1 cellular context compared by ENCODE assay signal in the genomic region with DNA sequence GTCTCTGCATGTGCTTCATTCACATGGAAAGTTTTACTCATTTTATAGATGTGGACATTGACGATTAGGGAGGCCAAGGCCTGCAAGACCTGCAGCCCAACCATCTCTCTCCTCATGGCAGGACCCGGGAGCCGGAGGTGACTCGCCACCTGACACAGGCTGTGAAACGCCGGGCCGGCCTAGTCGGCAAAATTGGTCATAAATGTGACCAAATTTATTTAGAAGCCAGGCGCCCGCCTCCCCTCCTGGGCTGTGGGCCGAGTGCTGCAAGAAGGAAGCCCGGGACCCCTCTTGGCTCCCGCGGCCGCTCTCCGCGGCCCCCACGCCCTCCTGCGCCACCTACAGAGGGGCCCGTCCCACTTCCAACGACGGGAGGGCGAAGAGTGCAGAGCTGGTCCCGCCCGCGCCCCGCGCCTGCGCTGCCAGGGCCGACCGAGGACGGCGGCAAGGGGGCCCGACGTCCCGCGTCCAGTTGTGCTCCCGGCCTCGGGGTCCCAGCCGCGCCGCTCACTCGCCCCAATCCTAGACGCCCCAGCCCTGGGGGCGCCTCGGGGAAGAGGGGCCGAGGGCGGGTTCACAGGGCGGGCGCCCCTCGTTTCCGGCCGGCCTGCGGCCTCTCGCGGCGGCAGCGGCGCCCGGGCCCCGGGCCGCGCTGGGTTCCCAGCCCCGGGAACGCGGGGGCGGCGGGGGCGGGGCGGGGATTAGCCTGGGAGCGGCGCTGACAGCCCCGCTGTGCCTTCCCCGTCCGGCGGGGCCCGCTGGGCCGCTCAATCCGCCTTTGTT.
TF ChIP-seq lines count a peak whose summit lies in the region.

No MANE protein-coding gene starts in this region.

TF ChIP-seq in HEK293, 187 proteins besides CTCF, POLR2A, EP300 and RAD21 (continued from another document and continues in another):
- TF ChIP-seq, protein P1, sequence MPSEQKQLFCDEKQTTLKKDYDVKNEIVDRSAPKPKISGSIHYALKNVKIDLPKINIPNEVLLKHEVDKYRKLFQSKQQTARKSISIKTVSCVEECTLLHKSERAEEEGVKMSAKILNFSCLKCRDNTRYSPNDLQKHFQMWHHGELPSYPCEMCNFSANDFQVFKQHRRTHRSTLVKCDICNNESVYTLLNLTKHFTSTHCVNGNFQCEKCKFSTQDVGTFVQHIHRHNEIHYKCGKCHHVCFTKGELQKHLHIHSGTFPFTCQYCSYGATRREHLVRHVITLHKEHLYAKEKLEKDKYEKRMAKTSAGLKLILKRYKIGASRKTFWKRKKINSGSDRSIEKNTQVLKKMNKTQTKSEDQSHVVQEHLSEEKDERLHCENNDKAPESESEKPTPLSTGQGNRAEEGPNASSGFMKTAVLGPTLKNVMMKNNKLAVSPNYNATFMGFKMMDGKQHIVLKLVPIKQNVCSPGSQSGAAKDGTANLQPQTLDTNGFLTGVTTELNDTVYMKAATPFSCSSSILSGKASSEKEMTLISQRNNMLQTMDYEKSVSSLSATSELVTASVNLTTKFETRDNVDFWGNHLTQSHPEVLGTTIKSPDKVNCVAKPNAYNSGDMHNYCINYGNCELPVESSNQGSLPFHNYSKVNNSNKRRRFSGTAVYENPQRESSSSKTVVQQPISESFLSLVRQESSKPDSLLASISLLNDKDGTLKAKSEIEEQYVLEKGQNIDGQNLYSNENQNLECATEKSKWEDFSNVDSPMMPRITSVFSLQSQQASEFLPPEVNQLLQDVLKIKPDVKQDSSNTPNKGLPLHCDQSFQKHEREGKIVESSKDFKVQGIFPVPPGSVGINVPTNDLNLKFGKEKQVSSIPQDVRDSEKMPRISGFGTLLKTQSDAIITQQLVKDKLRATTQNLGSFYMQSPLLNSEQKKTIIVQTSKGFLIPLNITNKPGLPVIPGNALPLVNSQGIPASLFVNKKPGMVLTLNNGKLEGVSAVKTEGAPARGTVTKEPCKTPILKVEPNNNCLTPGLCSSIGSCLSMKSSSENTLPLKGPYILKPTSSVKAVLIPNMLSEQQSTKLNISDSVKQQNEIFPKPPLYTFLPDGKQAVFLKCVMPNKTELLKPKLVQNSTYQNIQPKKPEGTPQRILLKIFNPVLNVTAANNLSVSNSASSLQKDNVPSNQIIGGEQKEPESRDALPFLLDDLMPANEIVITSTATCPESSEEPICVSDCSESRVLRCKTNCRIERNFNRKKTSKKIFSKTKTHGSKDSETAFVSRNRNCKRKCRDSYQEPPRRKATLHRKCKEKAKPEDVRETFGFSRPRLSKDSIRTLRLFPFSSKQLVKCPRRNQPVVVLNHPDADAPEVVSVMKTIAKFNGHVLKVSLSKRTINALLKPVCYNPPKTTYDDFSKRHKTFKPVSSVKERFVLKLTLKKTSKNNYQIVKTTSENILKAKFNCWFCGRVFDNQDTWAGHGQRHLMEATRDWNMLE (tag by site-specific recombination; conservative IDR thresholded peaks at IDR 0.05; ENCODE audit: low read depth) = no peak
- no peak for TF ChIP-seq ZSCAN23 (tag by site-specific recombination; IDR thresholded peaks at IDR 0.05)
- TF ChIP-seq, protein P2, sequence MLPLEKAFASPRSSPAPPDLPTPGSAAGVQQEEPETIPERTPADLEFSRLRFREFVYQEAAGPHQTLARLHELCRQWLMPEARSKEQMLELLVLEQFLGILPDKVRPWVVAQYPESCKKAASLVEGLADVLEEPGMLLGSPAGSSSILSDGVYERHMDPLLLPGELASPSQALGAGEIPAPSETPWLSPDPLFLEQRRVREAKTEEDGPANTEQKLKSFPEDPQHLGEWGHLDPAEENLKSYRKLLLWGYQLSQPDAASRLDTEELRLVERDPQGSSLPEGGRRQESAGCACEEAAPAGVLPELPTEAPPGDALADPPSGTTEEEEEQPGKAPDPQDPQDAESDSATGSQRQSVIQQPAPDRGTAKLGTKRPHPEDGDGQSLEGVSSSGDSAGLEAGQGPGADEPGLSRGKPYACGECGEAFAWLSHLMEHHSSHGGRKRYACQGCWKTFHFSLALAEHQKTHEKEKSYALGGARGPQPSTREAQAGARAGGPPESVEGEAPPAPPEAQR (tag by site-specific recombination; IDR thresholded peaks at IDR 0.05) = no peak
- no peak for TF ChIP-seq ZNF768 (tag by site-specific recombination; IDR thresholded peaks at IDR 0.05)
- TF ChIP-seq ZSCAN30 (tag by site-specific recombination; IDR thresholded peaks at IDR 0.05) = no peak
- TF ChIP-seq, protein P3, sequence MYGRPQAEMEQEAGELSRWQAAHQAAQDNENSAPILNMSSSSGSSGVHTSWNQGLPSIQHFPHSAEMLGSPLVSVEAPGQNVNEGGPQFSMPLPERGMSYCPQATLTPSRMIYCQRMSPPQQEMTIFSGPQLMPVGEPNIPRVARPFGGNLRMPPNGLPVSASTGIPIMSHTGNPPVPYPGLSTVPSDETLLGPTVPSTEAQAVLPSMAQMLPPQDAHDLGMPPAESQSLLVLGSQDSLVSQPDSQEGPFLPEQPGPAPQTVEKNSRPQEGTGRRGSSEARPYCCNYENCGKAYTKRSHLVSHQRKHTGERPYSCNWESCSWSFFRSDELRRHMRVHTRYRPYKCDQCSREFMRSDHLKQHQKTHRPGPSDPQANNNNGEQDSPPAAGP (tag by site-specific recombination; IDR thresholded peaks at IDR 0.05) = 0 out of 2 replicates have a peak, but pooled peaks have one; percentile 10
- TF ChIP-seq ZXDB (tag by site-specific recombination; IDR thresholded peaks at IDR 0.05) = 0 out of 2 replicates have a peak, but pooled peaks have one; percentile 49
- no peak for TF ChIP-seq ZFP41 (tag by site-specific recombination; IDR thresholded peaks at IDR 0.05; ENCODE audit: borderline replicate concordance)
- TF ChIP-seq, protein P4, sequence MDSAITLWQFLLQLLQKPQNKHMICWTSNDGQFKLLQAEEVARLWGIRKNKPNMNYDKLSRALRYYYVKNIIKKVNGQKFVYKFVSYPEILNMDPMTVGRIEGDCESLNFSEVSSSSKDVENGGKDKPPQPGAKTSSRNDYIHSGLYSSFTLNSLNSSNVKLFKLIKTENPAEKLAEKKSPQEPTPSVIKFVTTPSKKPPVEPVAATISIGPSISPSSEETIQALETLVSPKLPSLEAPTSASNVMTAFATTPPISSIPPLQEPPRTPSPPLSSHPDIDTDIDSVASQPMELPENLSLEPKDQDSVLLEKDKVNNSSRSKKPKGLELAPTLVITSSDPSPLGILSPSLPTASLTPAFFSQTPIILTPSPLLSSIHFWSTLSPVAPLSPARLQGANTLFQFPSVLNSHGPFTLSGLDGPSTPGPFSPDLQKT (IDR thresholded peaks at IDR 0.05; ENCODE audit: borderline replicate concordance, low read depth, low read length) = no peak
- TF ChIP-seq HOXC10 (CRISPR knock-in tag; IDR thresholded peaks at IDR 0.05) = no peak
- TF ChIP-seq ZNF660 (tag by site-specific recombination; IDR thresholded peaks at IDR 0.05) = 0 out of 2 replicates have a peak, but pooled peaks have one; percentile 29
- TF ChIP-seq, protein P5, sequence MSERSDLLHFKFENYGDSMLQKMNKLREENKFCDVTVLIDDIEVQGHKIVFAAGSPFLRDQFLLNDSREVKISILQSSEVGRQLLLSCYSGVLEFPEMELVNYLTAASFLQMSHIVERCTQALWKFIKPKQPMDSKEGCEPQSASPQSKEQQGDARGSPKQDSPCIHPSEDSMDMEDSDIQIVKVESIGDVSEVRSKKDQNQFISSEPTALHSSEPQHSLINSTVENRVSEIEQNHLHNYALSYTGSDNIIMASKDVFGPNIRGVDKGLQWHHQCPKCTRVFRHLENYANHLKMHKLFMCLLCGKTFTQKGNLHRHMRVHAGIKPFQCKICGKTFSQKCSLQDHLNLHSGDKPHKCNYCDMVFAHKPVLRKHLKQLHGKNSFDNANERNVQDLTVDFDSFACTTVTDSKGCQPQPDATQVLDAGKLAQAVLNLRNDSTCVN (tag by site-specific recombination; optimal IDR thresholded peaks at IDR 0.05) = peak; percentile 75
- TF ChIP-seq ZNF658 (tag by site-specific recombination; IDR thresholded peaks at IDR 0.05) = no peak
- TF ChIP-seq, protein P6, sequence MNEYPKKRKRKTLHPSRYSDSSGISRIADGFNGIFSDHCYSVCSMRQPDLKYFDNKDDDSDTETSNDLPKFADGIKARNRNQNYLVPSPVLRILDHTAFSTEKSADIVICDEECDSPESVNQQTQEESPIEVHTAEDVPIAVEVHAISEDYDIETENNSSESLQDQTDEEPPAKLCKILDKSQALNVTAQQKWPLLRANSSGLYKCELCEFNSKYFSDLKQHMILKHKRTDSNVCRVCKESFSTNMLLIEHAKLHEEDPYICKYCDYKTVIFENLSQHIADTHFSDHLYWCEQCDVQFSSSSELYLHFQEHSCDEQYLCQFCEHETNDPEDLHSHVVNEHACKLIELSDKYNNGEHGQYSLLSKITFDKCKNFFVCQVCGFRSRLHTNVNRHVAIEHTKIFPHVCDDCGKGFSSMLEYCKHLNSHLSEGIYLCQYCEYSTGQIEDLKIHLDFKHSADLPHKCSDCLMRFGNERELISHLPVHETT (tag by site-specific recombination; IDR thresholded peaks at IDR 0.05) = no peak
- no peak for TF ChIP-seq ZNF274 (IDR thresholded peaks at IDR 0.05; ENCODE audit: low read length)
- TF ChIP-seq ZNF274 (tag by site-specific recombination; IDR thresholded peaks at IDR 0.05; ENCODE audit: borderline replicate concordance) = no peak
- TF ChIP-seq, protein P7, sequence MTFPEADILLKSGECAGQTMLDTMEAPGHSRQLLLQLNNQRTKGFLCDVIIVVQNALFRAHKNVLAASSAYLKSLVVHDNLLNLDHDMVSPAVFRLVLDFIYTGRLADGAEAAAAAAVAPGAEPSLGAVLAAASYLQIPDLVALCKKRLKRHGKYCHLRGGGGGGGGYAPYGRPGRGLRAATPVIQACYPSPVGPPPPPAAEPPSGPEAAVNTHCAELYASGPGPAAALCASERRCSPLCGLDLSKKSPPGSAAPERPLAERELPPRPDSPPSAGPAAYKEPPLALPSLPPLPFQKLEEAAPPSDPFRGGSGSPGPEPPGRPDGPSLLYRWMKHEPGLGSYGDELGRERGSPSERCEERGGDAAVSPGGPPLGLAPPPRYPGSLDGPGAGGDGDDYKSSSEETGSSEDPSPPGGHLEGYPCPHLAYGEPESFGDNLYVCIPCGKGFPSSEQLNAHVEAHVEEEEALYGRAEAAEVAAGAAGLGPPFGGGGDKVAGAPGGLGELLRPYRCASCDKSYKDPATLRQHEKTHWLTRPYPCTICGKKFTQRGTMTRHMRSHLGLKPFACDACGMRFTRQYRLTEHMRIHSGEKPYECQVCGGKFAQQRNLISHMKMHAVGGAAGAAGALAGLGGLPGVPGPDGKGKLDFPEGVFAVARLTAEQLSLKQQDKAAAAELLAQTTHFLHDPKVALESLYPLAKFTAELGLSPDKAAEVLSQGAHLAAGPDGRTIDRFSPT (tag by site-specific recombination; IDR thresholded peaks at IDR 0.05) = 0 out of 2 replicates have a peak, but pooled peaks have one; percentile 12
- TF ChIP-seq SP3 (tag by site-specific recombination; IDR thresholded peaks at IDR 0.05) = peak; percentile 50
- TF ChIP-seq ZNF157 (tag by site-specific recombination; IDR thresholded peaks at IDR 0.05) = no peak
- TF ChIP-seq, protein P8, sequence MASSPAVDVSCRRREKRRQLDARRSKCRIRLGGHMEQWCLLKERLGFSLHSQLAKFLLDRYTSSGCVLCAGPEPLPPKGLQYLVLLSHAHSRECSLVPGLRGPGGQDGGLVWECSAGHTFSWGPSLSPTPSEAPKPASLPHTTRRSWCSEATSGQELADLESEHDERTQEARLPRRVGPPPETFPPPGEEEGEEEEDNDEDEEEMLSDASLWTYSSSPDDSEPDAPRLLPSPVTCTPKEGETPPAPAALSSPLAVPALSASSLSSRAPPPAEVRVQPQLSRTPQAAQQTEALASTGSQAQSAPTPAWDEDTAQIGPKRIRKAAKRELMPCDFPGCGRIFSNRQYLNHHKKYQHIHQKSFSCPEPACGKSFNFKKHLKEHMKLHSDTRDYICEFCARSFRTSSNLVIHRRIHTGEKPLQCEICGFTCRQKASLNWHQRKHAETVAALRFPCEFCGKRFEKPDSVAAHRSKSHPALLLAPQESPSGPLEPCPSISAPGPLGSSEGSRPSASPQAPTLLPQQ (tag by site-specific recombination; IDR thresholded peaks at IDR 0.05) = peak; percentile 63
- peak; percentile 87; the same call in 1 of the 2 replicates for TF ChIP-seq ZNF561 (tag by site-specific recombination; IDR thresholded peaks at IDR 0.05; ENCODE audit: borderline replicate concordance)
- no peak for TF ChIP-seq ZNF391 (tag by site-specific recombination; IDR thresholded peaks at IDR 0.05; ENCODE audit: borderline replicate concordance, low read depth)
- TF ChIP-seq, protein P9, sequence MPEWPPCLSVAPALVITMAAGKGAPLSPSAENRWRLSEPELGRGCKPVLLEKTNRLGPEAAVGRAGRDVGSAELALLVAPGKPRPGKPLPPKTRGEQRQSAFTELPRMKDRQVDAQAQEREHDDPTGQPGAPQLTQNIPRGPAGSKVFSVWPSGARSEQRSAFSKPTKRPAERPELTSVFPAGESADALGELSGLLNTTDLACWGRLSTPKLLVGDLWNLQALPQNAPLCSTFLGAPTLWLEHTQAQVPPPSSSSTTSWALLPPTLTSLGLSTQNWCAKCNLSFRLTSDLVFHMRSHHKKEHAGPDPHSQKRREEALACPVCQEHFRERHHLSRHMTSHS (tag by site-specific recombination; IDR thresholded peaks at IDR 0.05) = no peak
- TF ChIP-seq ZFP3 (tag by site-specific recombination; IDR thresholded peaks at IDR 0.05; ENCODE audit: low read depth) = no peak
- TF ChIP-seq, protein P10, sequence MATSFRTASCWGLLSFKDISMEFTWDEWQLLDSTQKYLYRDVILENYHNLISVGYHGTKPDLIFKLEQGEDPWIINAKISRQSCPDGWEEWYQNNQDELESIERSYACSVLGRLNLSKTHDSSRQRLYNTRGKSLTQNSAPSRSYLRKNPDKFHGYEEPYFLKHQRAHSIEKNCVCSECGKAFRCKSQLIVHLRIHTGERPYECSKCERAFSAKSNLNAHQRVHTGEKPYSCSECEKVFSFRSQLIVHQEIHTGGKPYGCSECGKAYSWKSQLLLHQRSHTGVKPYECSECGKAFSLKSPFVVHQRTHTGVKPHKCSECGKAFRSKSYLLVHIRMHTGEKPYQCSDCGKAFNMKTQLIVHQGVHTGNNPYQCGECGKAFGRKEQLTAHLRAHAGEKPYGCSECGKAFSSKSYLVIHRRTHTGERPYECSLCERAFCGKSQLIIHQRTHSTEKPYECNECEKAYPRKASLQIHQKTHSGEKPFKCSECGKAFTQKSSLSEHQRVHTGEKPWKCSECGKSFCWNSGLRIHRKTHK (tag by site-specific recombination; IDR thresholded peaks at IDR 0.05) = no peak
- TF ChIP-seq ZNF394 (tag by site-specific recombination; IDR thresholded peaks at IDR 0.05; ENCODE audit: borderline replicate concordance) = 0 out of 2 replicates have a peak, but pooled peaks have one; percentile 19
- peak; percentile 86; the same call in 1 of the 2 replicates for TF ChIP-seq ZNF600 (tag by site-specific recombination; IDR thresholded peaks at IDR 0.05)
- TF ChIP-seq GLIS2 (tag by site-specific recombination; IDR thresholded peaks at IDR 0.05) = peak; percentile 88
- no peak for TF ChIP-seq ZNF473 (tag by site-specific recombination; IDR thresholded peaks at IDR 0.05)
- TF ChIP-seq ZNF501 (tag by site-specific recombination; IDR thresholded peaks at IDR 0.05) = 0 out of 2 replicates have a peak, but pooled peaks have one; percentile 20
- TF ChIP-seq ZNF623 (tag by site-specific recombination; IDR thresholded peaks at IDR 0.05) = no peak
